In the genomic region with DNA sequence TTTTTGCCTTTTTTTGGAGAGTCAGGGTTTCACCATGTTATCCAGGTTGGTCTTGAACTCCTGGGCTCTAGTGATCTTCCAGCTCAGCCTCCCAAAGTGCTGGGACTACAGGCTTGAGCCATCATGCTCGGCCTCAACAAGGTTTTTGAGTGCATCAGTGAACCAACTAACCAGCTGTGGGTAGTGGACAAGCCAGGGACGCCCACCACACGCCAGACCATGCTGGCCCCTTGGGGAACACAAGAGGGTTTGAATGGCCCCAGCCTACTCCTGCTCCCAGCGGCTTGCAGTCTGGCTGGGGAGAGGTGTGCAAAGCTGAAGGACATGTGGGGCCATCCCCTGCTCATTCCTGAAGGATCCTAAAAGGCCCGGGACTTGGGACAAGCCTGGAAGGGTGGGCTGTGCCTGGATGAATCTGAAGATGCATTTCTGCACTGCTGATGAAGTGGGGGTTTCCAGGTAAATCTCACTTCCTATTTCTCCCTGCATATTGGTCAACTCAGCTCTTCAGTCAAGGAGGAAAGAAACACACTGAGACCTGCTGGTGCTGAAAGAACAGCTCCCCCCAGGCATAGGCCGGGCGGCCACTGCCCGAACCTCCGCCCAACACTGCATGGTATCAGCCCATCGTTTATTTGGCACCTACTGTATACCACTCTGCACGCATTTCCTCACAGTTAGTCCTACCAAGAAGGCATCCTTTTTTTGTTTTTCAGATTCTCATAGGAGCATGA, we compare ENCODE assay signal across 14 cellular contexts. TPM values are rescaled to one million over a fixed set of nuclear protein-coding genes. Genes with fewer than 3 reads are reported as not detected.
DNase-seq lines count a peak whose midpoint lies in the region; ATAC-seq, FAIRE-seq and TF ChIP-seq lines count a peak whose summit lies in the region.
"Had no signal": no experiment of that assay in that cellular context is flagged by ENCODE, and none has a peak within 500 bp of the region (broad histone marks: within the 10 kb centered on the region; RNA-seq: fewer than 3 reads in every experiment).

No MANE protein-coding gene starts in this region.

- in situ Hi-C loops in Caki2 (cut with HindIII; ENCODE audit: low pct_unique_long_range_greater_than_20kb, low sequenced_read_pairs), result no loop called here

- no peaks in the 10 kb centered on the region for H3K27me3 ChIP-seq in body of pancreas

- H3K27ac ChIP-seq in body of pancreas, result no peak overlapping the region
- H3K27ac ChIP-seq: esophagus squamous epithelium had no signal

- TF ChIP-seq CTCF in NB4 (IDR thresholded peaks at IDR 0.05; ENCODE audit: low read depth, low read length) (no peak), fibroblast of villous mesenchyme (IDR thresholded peaks at IDR 0.05; ENCODE audit: insufficient read depth, low read depth, low read length) (no peak), body of pancreas (IDR thresholded peaks at IDR 0.05) (no peak)

- no peak overlapping the region for H3K4me3 ChIP-seq in NB4 (ENCODE audit: low read depth, low read length)
- no peak overlapping the region for H3K4me3 ChIP-seq in fibroblast of villous mesenchyme (ENCODE audit: low read depth, low read length)
- H3K4me3 ChIP-seq in body of pancreas, result no peak overlapping the region
- H3K4me3 ChIP-seq: esophagus squamous epithelium had no signal

- no peak for TF ChIP-seq POLR2A in NB4 (IDR thresholded peaks at IDR 0.05; ENCODE audit: extremely low read depth, insufficient read length)
- TF ChIP-seq POLR2A in body of pancreas (IDR thresholded peaks at IDR 0.05), result no peak

- H3K9me3 ChIP-seq in body of pancreas, result no peaks in the 10 kb centered on the region
- H3K9me3 ChIP-seq: Caco-2 had no signal

- H3K4me1 ChIP-seq in body of pancreas, result no peaks in the 10 kb centered on the region
- H3K4me1 ChIP-seq: Caco-2, esophagus squamous epithelium had no signal

- H3K36me3 ChIP-seq in body of pancreas (replicated peaks in 1 of 2; ENCODE audit: insufficient read depth in 1 of 2, low read depth in 2 of 2), result no peaks in the 10 kb centered on the region
- H3K36me3 ChIP-seq: esophagus squamous epithelium had no signal

- 35 to 43% methylated on average over 9 to 11 of the region's 11 CpGs for WGBS in body of pancreas, 2 donors

- ATAC-seq in GM21526 (IDR thresholded peaks at IDR 0.05; ENCODE audit: low FRiP score, unreplicated experiment) (peak; percentile 71), HG02981 (IDR thresholded peaks at IDR 0.05; ENCODE audit: unreplicated experiment) (no peak), body of pancreas (no peak), GM19035 (IDR thresholded peaks at IDR 0.05; ENCODE audit: unreplicated experiment) (no peak)
- ATAC-seq: T-helper 17 cell had no signal

- peak; percentile 33 for DNase-seq in Caki2 (ENCODE audit: low read depth)
- DNase-seq in NB4 (ENCODE audit: low read depth), result peak; percentile 72
- DNase-seq in fibroblast of villous mesenchyme (ENCODE audit: low read depth), result peak; percentile 9
- DNase-seq in HTR-8/SVneo (ENCODE audit: insufficient read length, low spot score), result no peak
- no peak for DNase-seq in body of pancreas
- DNase-seq: activated gamma-delta T cell treated with Interleukin-2 at 50 U/mL for 16 hours, esophagus squamous epithelium, NCI-H1694 treated with DMSO at 0.1 percent for 48 hours, T-helper 17 cell had no signal

- intact Hi-C loops in body of pancreas (cut with DNase I), result no loop called here

- no peak for FAIRE-seq in HTR-8/SVneo (lab: Jason Lieb, UNC)

RNA-seq across cellular contexts. Expression of a gene that starts 6.9 kb away (rescaled TPM):
- not detected in 2 replicates for total RNA-seq in Caki2 (2014; rRNA removed; shearing (Covaris generic); ENCODE audit: low replicate concordance)
- not detected in 2 replicates for total RNA-seq in fibroblast of villous mesenchyme
- total RNA-seq in body of pancreas, result not detected
- total RNA-seq: Caco-2, esophagus squamous epithelium, H4, T-helper 17 cell had no signal

Comparison
In these comparisons a context has a peak if more than half of its experiments do, and no peak if none do; other contexts are left out.
1. DNase-seq: peak in Caki2 (single experiment), NB4 (single experiment) and fibroblast of villous mesenchyme (single experiment); none in HTR-8/SVneo (single experiment) and body of pancreas (0 of 4).